ENCODE assay signal across 8 cellular contexts in the genomic region with DNA sequence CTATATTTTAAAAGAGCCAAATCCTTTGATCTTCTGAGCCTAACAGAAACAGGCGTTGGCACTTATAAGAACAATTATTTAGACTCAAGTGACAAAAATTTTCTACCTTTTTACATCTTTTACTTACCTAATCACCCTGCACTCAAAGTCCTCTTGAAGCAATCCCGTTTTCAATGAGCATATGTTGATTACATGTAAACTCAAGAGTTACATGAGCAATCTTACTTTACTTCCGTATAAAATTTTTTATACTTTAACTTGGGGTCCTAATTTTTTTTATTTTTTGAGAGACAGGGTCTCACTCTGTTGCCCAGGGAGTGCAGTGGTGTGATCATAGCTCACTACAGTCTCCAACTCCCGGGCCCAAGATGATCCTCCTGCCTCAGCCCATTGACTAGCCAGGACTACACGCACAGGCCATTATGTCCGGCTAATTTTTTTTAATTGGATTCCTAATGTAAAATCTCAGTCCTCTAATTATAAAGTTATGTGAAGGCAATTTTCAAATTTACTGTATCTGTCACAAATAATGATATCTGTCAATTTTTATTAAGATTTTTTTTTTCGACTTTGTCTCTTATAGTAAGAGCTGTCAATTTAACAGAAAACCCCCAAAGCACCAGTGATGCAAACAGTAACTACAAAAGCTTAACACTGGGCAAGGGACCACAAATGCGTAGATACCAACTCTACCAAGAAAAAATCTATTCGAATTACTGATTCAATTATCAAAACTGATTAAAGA. TPM values are rescaled to one million over a fixed set of nuclear protein-coding genes. Genes with fewer than 3 reads are reported as not detected.
DNase-seq lines count a peak whose midpoint lies in the region; ATAC-seq, FAIRE-seq and TF ChIP-seq lines count a peak whose summit lies in the region.

No MANE protein-coding gene starts in this region.

- CTCF ChIA-PET in CD8-positive, alpha-beta memory T cell (lab: Charles Lee): interaction anchor here (0.9 kb wide), 1 partner anchor 21 kb away, joined by 3 read pairs; no protein-coding TSS in a partner anchor

- peak overlapping the region; percentile 87 for H3K27ac ChIP-seq in CD8-positive, alpha-beta memory T cell (ENCODE audit: low read depth, low read length)
- no peak overlapping the region for H3K27ac ChIP-seq in OCI-LY3 (ENCODE audit: low read length)
- H3K27ac ChIP-seq in neutrophil: peak overlapping the region; percentile 98

- H3K9me3 Mint-ChIP-seq in CD8-positive, alpha-beta memory T cell: peaks cover 0 to 10% (median 7%) of the 10 kb centered on the region in 5 donors
- H3K9me3 Mint-ChIP-seq in effector memory CD8-positive, alpha-beta T cell: no peaks in the 10 kb centered on the region

- H2AFZ ChIP-seq in OCI-LY3 (ENCODE audit: low read depth, low read length): no peak overlapping the region

- TF ChIP-seq POLR2A in GM12892 (IDR thresholded peaks at IDR 0.05; ENCODE audit: low read depth, low read length): no peak

- FAIRE-seq in GM12892 (lab: Jason Lieb, UNC): no peak

- peaks cover 62% of the 10 kb centered on the region for H3K4me1 ChIP-seq in CD8-positive, alpha-beta memory T cell (ENCODE audit: insufficient read depth, low read length)
- H3K4me1 ChIP-seq in OCI-LY3 (ENCODE audit: low read length) (peaks cover 51% of the 10 kb centered on the region), neutrophil (ENCODE audit: control insufficient read depth in 1 of 2, insufficient read depth in 1 of 2, low read depth in 1 of 2, low read length in 1 of 2) (peaks cover 47 to 66% of the 10 kb centered on the region in 2 experiments)

- peak overlapping the region; percentile 91 to 100 (median 96) for H3K27ac Mint-ChIP-seq in CD8-positive, alpha-beta memory T cell
- peak overlapping the region; percentile 99 to 100 for H3K27ac Mint-ChIP-seq in effector memory CD8-positive, alpha-beta T cell

- H3K36me3 ChIP-seq in CD8-positive, alpha-beta memory T cell (ENCODE audit: insufficient read depth, low read length): peaks cover 17% of the 10 kb centered on the region
- H3K36me3 ChIP-seq in OCI-LY3 (replicated peaks; ENCODE audit: low read depth, low read length) (peaks cover 38% of the 10 kb centered on the region), neutrophil (peaks cover 18% of the 10 kb centered on the region)

- H3K4me3 Mint-ChIP-seq in CD8-positive, alpha-beta memory T cell: peak overlapping the region; percentile 92 to 99 (median 95)
- peak overlapping the region; percentile 99 to 100 for H3K4me3 Mint-ChIP-seq in effector memory CD8-positive, alpha-beta T cell

- peaks cover 61% of the 10 kb centered on the region for H4K20me1 ChIP-seq in OCI-LY3 (ENCODE audit: insufficient read depth, low read length)

- H3K79me2 ChIP-seq in OCI-LY3 (ENCODE audit: low read length): peaks cover 72% of the 10 kb centered on the region

- peak overlapping the region; percentile 78 for H3K4me3 ChIP-seq in CD8-positive, alpha-beta memory T cell (ENCODE audit: low read length)
- peak overlapping the region; percentile 96 for H3K4me3 ChIP-seq in OCI-LY3 (ENCODE audit: low read length)
- peak overlapping the region; percentile 94 to 96 for H3K4me3 ChIP-seq in neutrophil (ENCODE audit: low read depth in 1 of 2, low read length in 1 of 2)

- H3K27me3 ChIP-seq in CD8-positive, alpha-beta memory T cell (ENCODE audit: insufficient read depth, low read length, poor library complexity, severe bottlenecking): no peaks in the 10 kb centered on the region
- H3K27me3 ChIP-seq in OCI-LY3 (ENCODE audit: low read depth, low read length) (no peaks in the 10 kb centered on the region), neutrophil (no peaks in the 10 kb centered on the region)

- H3K9ac ChIP-seq in OCI-LY3 (ENCODE audit: low read length): peak overlapping the region; percentile 99

- no peaks in the 10 kb centered on the region for H3K9me3 ChIP-seq in CD8-positive, alpha-beta memory T cell (ENCODE audit: low read length)
- H3K9me3 ChIP-seq in OCI-LY3 (ENCODE audit: insufficient read depth, low read length) (no peaks in the 10 kb centered on the region), neutrophil (no peaks in the 10 kb centered on the region)

- H3K27me3 Mint-ChIP-seq in CD8-positive, alpha-beta memory T cell: peaks cover 0 to 13% of the 10 kb centered on the region in 2 donors
- peaks cover 0 to 9% of the 10 kb centered on the region in 2 donors for H3K27me3 Mint-ChIP-seq in effector memory CD8-positive, alpha-beta T cell

- H3K36me3 Mint-ChIP-seq in CD8-positive, alpha-beta memory T cell: peaks cover 0 to 41% (median 3%) of the 10 kb centered on the region in 3 donors
- H3K36me3 Mint-ChIP-seq in effector memory CD8-positive, alpha-beta T cell (ENCODE audit: insufficient read depth): peaks cover 66% of the 10 kb centered on the region

- no peak for ATAC-seq in effector memory CD8-positive, alpha-beta T cell (replicated peaks)
- ATAC-seq in GM18909 (IDR thresholded peaks at IDR 0.05; ENCODE audit: poor library complexity, unreplicated experiment): no peak
- no peak for ATAC-seq in GM18870 (IDR thresholded peaks at IDR 0.05; ENCODE audit: unreplicated experiment)

- H3K4me1 Mint-ChIP-seq in CD8-positive, alpha-beta memory T cell: peaks cover 76 to 82% (median 81%) of the 10 kb centered on the region in 3 donors
- peaks cover 36 to 65% of the 10 kb centered on the region in 2 donors for H3K4me1 Mint-ChIP-seq in effector memory CD8-positive, alpha-beta T cell (ENCODE audit: low read depth in 2 of 2)

- peak overlapping the region; percentile 86 for H3K4me2 ChIP-seq in OCI-LY3 (ENCODE audit: low read length)

- peak in 1 of 5 donors; percentile 35 for DNase-seq in CD8-positive, alpha-beta memory T cell
- no peak for DNase-seq in effector memory CD8-positive, alpha-beta T cell
- DNase-seq in islet precursor cell: no peak
- DNase-seq in GM12892 (ENCODE audit: insufficient read length): no peak

- TF ChIP-seq CTCF in OCI-LY3 (IDR thresholded peaks at IDR 0.05; ENCODE audit: low read depth, low read length) (no peak), neutrophil (IDR thresholded peaks at IDR 0.05) (no peak)

- POLR2A ChIA-PET in CD8-positive, alpha-beta memory T cell (lab: Charles Lee): no interaction called here

RNA-seq across cellular contexts. Expression of a gene that starts 2.2 kb away (rescaled TPM):
- 100 to 1,000 TPM; 503 to 527 TPM for total RNA-seq in CD8-positive, alpha-beta memory T cell
- polyA plus RNA-seq in CD8-positive, alpha-beta memory T cell: 815 TPM
- polyA plus RNA-seq in GM12892 (2012; ENCODE audit: missing spikeins): 419 TPM

RNA-seq across cellular contexts. Expression of a gene that starts 19.1 kb away (rescaled TPM):
- not detected for total RNA-seq in CD8-positive, alpha-beta memory T cell
- polyA plus RNA-seq in CD8-positive, alpha-beta memory T cell: not detected
- polyA plus RNA-seq in GM12892 (2012; ENCODE audit: missing spikeins): 0.57 TPM
